ENCODE assay signal across 21 cellular contexts in genomic region chr21:44426663-44427191, GRCh38. TPM values are rescaled to one million over a fixed set of nuclear protein-coding genes. Genes with fewer than 3 reads are reported as not detected.
DNase-seq lines count a peak whose midpoint lies in the region; FAIRE-seq and TF ChIP-seq lines count a peak whose summit lies in the region.
"Had no signal": no experiment of that assay in that cellular context is flagged by ENCODE, and none has a peak within 500 bp of the region (broad histone marks: within the 10 kb centered on the region; RNA-seq: fewer than 3 reads in every experiment).

No MANE protein-coding gene starts in this region.

- no peaks in the 10 kb centered on the region for H3K9me2 ChIP-seq in MM.1S (replicated peaks; ENCODE audit: insufficient read depth, low read length)

- H4K20me1 ChIP-seq in osteoblast (ENCODE audit: insufficient read depth, low read length) (no peaks in the 10 kb centered on the region), MM.1S (ENCODE audit: insufficient read depth, low read length) (no peaks in the 10 kb centered on the region)

- H3K4me3 ChIP-seq in right atrium auricular region, result no peak overlapping the region
- no peak overlapping the region for H3K4me3 ChIP-seq in dorsolateral prefrontal cortex
- no peak overlapping the region for H3K4me3 ChIP-seq in osteoblast (ENCODE audit: insufficient read depth, low read length)
- H3K4me3 ChIP-seq in brain microvascular endothelial cell (ENCODE audit: low read depth, low read length), result no peak overlapping the region
- no peak overlapping the region for H3K4me3 ChIP-seq in MM.1S (ENCODE audit: low read length)
- H3K4me3 ChIP-seq in small intestine (ENCODE audit: low read depth in 1 of 2, low read length in 2 of 2), result no peak overlapping the region
- H3K4me3 ChIP-seq: lower lobe of right lung, PC-9, SK-N-MC had no signal

- H3K36me3 ChIP-seq in right atrium auricular region, result no peaks in the 10 kb centered on the region
- H3K36me3 ChIP-seq in osteoblast (ENCODE audit: insufficient read depth, low read length), result no peaks in the 10 kb centered on the region
- no peaks in the 10 kb centered on the region for H3K36me3 ChIP-seq in brain microvascular endothelial cell (replicated peaks)
- H3K36me3 ChIP-seq in MM.1S (replicated peaks; ENCODE audit: insufficient read depth, low read length), result no peaks in the 10 kb centered on the region
- H3K36me3 ChIP-seq in small intestine (ENCODE audit: control insufficient read depth in 2 of 2, insufficient read depth in 2 of 2, low read length in 2 of 2), result no peaks in the 10 kb centered on the region
- H3K36me3 ChIP-seq: lower lobe of right lung had no signal

- H3K4me1 ChIP-seq in right atrium auricular region, result no peaks in the 10 kb centered on the region
- H3K4me1 ChIP-seq in osteoblast (ENCODE audit: insufficient read depth, low read length), result no peaks in the 10 kb centered on the region
- H3K4me1 ChIP-seq in MM.1S (ENCODE audit: low read length), result no peaks in the 10 kb centered on the region
- H3K4me1 ChIP-seq in small intestine (ENCODE audit: control insufficient read depth in 2 of 2, insufficient read depth in 1 of 2, low read depth in 1 of 2, low read length in 1 of 2), result no peaks in the 10 kb centered on the region
- H3K4me1 ChIP-seq: lower lobe of right lung had no signal

- no peak overlapping the region for H2AFZ ChIP-seq in osteoblast (ENCODE audit: low read length)
- no peak overlapping the region for H2AFZ ChIP-seq in MM.1S (ENCODE audit: low read length)
- H2AFZ ChIP-seq: PC-9 had no signal

- DNase-seq in cardiac septum (ENCODE audit: low spot score) (peak; percentile 67), right atrium auricular region (ENCODE audit: low spot score) (no peak), dorsolateral prefrontal cortex (peak in 7 of 10 donors; percentile 1 to 35 (median 19)), osteoblast (ENCODE audit: insufficient read length, low spot score, missing footprints) (peak; percentile 62), brain microvascular endothelial cell (no peak), MM.1S (no peak), small intestine (no peak)
- DNase-seq in stimulated activated CD4-positive, alpha-beta T cell treated with anti-CD3 and anti-CD28 coated beads, Interleukin-4, amount 100 ng/mL, for 1 hour, result no peak
- DNase-seq: activated CD4-positive, alpha-beta T cell treated with anti-CD3 and anti-CD28 coated beads for 36 hours; activated gamma-delta T cell treated with Interleukin-2 at 50 U/mL for 16 hours; DMS79; effector CD8-positive, alpha-beta T cell; MV-4-11; NCI-H2227 treated with DMSO at 0.1 percent for 48 hours; NCI-H82; PC-9; stimulated activated CD4-positive, alpha-beta T cell treated with anti-CD3 and anti-CD28 coated beads, Interleukin-4, amount 100 ng/mL, for 24 hours had no signal

- H3K9ac ChIP-seq in MM.1S (ENCODE audit: low read length), result no peak overlapping the region

- peaks cover 9% of the 10 kb centered on the region; the same call in 1 of the 2 replicates for H3F3A ChIP-seq in MM.1S (ENCODE audit: insufficient read depth, low read length)

- peaks cover 0 to 11% of the 10 kb centered on the region in 2 donors for H3K9me3 ChIP-seq in right atrium auricular region
- H3K9me3 ChIP-seq in osteoblast (ENCODE audit: low read depth, low read length), result no peaks in the 10 kb centered on the region
- no peaks in the 10 kb centered on the region; the same call in 1 of the 2 replicates for H3K9me3 ChIP-seq in MM.1S (replicated peaks; ENCODE audit: insufficient read depth, low read length)
- no peaks in the 10 kb centered on the region for H3K9me3 ChIP-seq in small intestine (ENCODE audit: control insufficient read depth, low read depth)

- H3K27ac ChIP-seq in right atrium auricular region (no peak overlapping the region), dorsolateral prefrontal cortex (no peak overlapping the region), osteoblast (ENCODE audit: low read depth, low read length) (no peak overlapping the region), brain microvascular endothelial cell (no peak overlapping the region), MM.1S (ENCODE audit: low read length) (no peak overlapping the region), small intestine (ENCODE audit: low read depth in 1 of 2, low read length in 1 of 2) (no peak overlapping the region)
- H3K27ac ChIP-seq: lower lobe of right lung, PC-9, SK-N-MC had no signal

- H3K27me3 ChIP-seq in right atrium auricular region, result no peaks in the 10 kb centered on the region
- no peaks in the 10 kb centered on the region for H3K27me3 ChIP-seq in dorsolateral prefrontal cortex
- H3K27me3 ChIP-seq in osteoblast (ENCODE audit: insufficient read depth, low read length), result no peaks in the 10 kb centered on the region
- H3K27me3 ChIP-seq in brain microvascular endothelial cell (replicated peaks), result no peaks in the 10 kb centered on the region
- H3K27me3 ChIP-seq in MM.1S (replicated peaks; ENCODE audit: insufficient read depth, low read length), result peaks cover 57% of the 10 kb centered on the region
- no peaks in the 10 kb centered on the region for H3K27me3 ChIP-seq in small intestine (ENCODE audit: control insufficient read depth in 2 of 2, insufficient read depth in 2 of 2, low read length in 2 of 2)

- no peak for FAIRE-seq in small intestine (lab: Jason Lieb, UNC)
- FAIRE-seq: GM12892, H54 had no signal

- TF ChIP-seq CTCF in right atrium auricular region (IDR thresholded peaks at IDR 0.05) (no peak), dorsolateral prefrontal cortex (IDR thresholded peaks at IDR 0.05 in 54 of 56, conservative IDR thresholded peaks at IDR 0.05 in 2 of 56; ENCODE audit: low read depth in 1 of 56, partially characterized antibody in 56 of 56) (no peak), osteoblast (IDR thresholded peaks at IDR 0.05; ENCODE audit: extremely low read depth, low read depth, low read length) (no peak), brain microvascular endothelial cell (IDR thresholded peaks at IDR 0.05; ENCODE audit: low read depth, low read length, missing control alignments) (no peak), MM.1S (IDR thresholded peaks at IDR 0.05; ENCODE audit: low read length) (no peak)

- in situ Hi-C loops in brain microvascular endothelial cell (cut with HindIII; ENCODE audit: low pct_ligation_motif_present, low sequenced_read_pairs), result no loop called here

- WGBS in small intestine, 3 donors, result 78 to 85% (median 83%) methylated on average over 21 of the region's 21 CpGs

- H3K4me2 ChIP-seq in osteoblast (ENCODE audit: insufficient read depth, low read length), result no peak overlapping the region
- H3K4me2 ChIP-seq in MM.1S (ENCODE audit: low read depth, low read length), result no peak overlapping the region
- H3K4me2 ChIP-seq: PC-9 had no signal

- intact Hi-C loops in cardiac septum (cut with DNase I), result no loop called here
- intact Hi-C loops in dorsolateral prefrontal cortex (cut with DNase I), result no loop called here

- H3K79me2 ChIP-seq in osteoblast (ENCODE audit: insufficient read depth, low read length) (no peaks in the 10 kb centered on the region), MM.1S (ENCODE audit: low read length) (no peaks in the 10 kb centered on the region)

RNA-seq across cellular contexts. Expression of gene LRRC3, which starts 28.6 kb away (rescaled TPM):
- total RNA-seq in cardiac septum (2.9 TPM), right atrium auricular region (1 to 10 TPM; 1.1 to 1.7 TPM), dorsolateral prefrontal cortex (1 to 10 TPM in 42 of 120 experiments, under 1 TPM in 78; 0.15 to 4.1 (median 0.88) TPM), osteoblast (0.72 and 0.88 TPM in 2 replicates)
- 1 to 10 TPM in 1 of 3 donors, under 1 TPM in 2; 0.22 to 2.1 (median 0.54) TPM for polyA plus RNA-seq in small intestine

Comparison
In these comparisons a context has a peak if more than half of its experiments do, and no peak if none do; other contexts are left out.
1. DNase-seq: peak in cardiac septum (single experiment), dorsolateral prefrontal cortex (7 of 10) and osteoblast (single experiment); none in right atrium auricular region (single experiment), brain microvascular endothelial cell (single experiment), MM.1S (single experiment), stimulated activated CD4-positive, alpha-beta T cell treated with anti-CD3 and anti-CD28 coated beads, Interleukin-4, amount 100 ng/mL, for 1 hour (single experiment) and small intestine (single experiment).